12 cellular contexts compared by ENCODE assay signal in genomic region chr18:10131783-10132381, GRCh38.
A peak's percentile ranks its signal among the peaks of the same experiment; 100 is the strongest.
DNase-seq lines count a peak whose midpoint lies in the region; ATAC-seq and TF ChIP-seq lines count a peak whose summit lies in the region.
"Had no signal": no experiment of that assay in that cellular context is flagged by ENCODE, and none has a peak within 500 bp of the region (broad histone marks: within the 10 kb centered on the region; RNA-seq: fewer than 3 reads in every experiment).

No MANE protein-coding gene starts in this region.

- H3K4me2 ChIP-seq in neural progenitor cell, result peak overlapping the region; percentile 76
- H3K4me2 ChIP-seq: BLaER1 treated with 17β-estradiol and CSF1 and Interleukin-3, amounts not matched to agents 10 nM and 100 nM had no signal

- no peak for TF ChIP-seq CTCF in neural progenitor cell (IDR thresholded peaks at IDR 0.05)

- no peak overlapping the region for H3K9ac ChIP-seq in neural progenitor cell
- H3K9ac ChIP-seq: BLaER1 treated with 17β-estradiol and CSF1 and Interleukin-3, amounts not matched to agents 10 nM and 100 nM had no signal

- H3K27me3 ChIP-seq in neural progenitor cell, result peaks cover 40% of the 10 kb centered on the region

- H3K4me1 ChIP-seq in neural progenitor cell, result peaks cover 17% of the 10 kb centered on the region
- H3K4me1 ChIP-seq: BLaER1 treated with 17β-estradiol and CSF1 and Interleukin-3, amounts not matched to agents 10 nM and 100 nM had no signal

- H3K9me3 Mint-ChIP-seq in neural progenitor cell, result peaks cover 15% of the 10 kb centered on the region

- peak overlapping the region; percentile 56 for H3K4me3 ChIP-seq in neural progenitor cell
- H3K4me3 ChIP-seq: BLaER1 treated with 17β-estradiol and CSF1 and Interleukin-3, amounts not matched to agents 10 nM and 100 nM had no signal

- H4K20me1 ChIP-seq in neural progenitor cell (ENCODE audit: low read depth), result no peaks in the 10 kb centered on the region
- H4K20me1 ChIP-seq: BLaER1 treated with 17β-estradiol and CSF1 and Interleukin-3, amounts not matched to agents 10 nM and 100 nM had no signal

- peaks cover 5% of the 10 kb centered on the region for H3K36me3 Mint-ChIP-seq in neural progenitor cell

- H3K27ac ChIP-seq in neural progenitor cell, result no peak overlapping the region
- H3K27ac ChIP-seq: BLaER1 treated with 17β-estradiol and CSF1 and Interleukin-3, amounts not matched to agents 10 nM and 100 nM had no signal

- ATAC-seq in GM21390 (IDR thresholded peaks at IDR 0.05; ENCODE audit: unreplicated experiment) (no peak), GM18517 (IDR thresholded peaks at IDR 0.05; ENCODE audit: unreplicated experiment) (no peak)

- DNase-seq in Ammon's horn (ENCODE audit: low spot score), result peak; percentile 16
- DNase-seq in NCI-H748 (lab: John Stamatoyannopoulos, UW; ENCODE audit: unreplicated experiment), result peak; percentile 81
- peak; percentile 26 for DNase-seq in globus pallidus (ENCODE audit: low spot score)
- peak; percentile 62 for DNase-seq in neural progenitor cell (ENCODE audit: low spot score)
- no peak for DNase-seq in 8988T
- DNase-seq in NCI-H1436 (lab: John Stamatoyannopoulos, UW), result no peak
- DNase-seq: activated CD8-positive, alpha-beta memory T cell treated with anti-CD3 and anti-CD28 coated beads for 24 hours; NCI-H187 treated with DMSO at 0.1 percent for 48 hours; stimulated activated naive CD4-positive, alpha-beta T cell had no signal

- no peaks in the 10 kb centered on the region for H3K79me2 ChIP-seq in neural progenitor cell (ENCODE audit: low read depth)

- peak overlapping the region; percentile 73 for H3K4me3 Mint-ChIP-seq in neural progenitor cell

- H3K27me3 Mint-ChIP-seq in neural progenitor cell (ENCODE audit: insufficient read depth, low read depth), result peaks cover 3% of the 10 kb centered on the region

- H3K4me1 Mint-ChIP-seq in neural progenitor cell, result peaks cover 64% of the 10 kb centered on the region

- peaks cover 15% of the 10 kb centered on the region for H3F3A ChIP-seq in neural progenitor cell (ENCODE audit: low read depth)

- no peaks in the 10 kb centered on the region for H3K36me3 ChIP-seq in neural progenitor cell
- H3K36me3 ChIP-seq: BLaER1 treated with 17β-estradiol and CSF1 and Interleukin-3, amounts not matched to agents 10 nM and 100 nM had no signal

- peak overlapping the region; percentile 44 for H2AFZ ChIP-seq in neural progenitor cell (replicated peaks)

- H3K27ac Mint-ChIP-seq in neural progenitor cell, result peak overlapping the region; percentile 88

- H3K9me3 ChIP-seq in neural progenitor cell (ENCODE audit: low read depth), result no peaks in the 10 kb centered on the region

Comparison
In these comparisons a context has a peak if more than half of its experiments do, and no peak if none do; other contexts are left out.
1. DNase-seq: peak in Ammon's horn (single experiment), NCI-H748 (single experiment), globus pallidus (single experiment) and neural progenitor cell (single experiment); none in 8988T (single experiment) and NCI-H1436 (single experiment).